1 cellular context compared by ENCODE assay signal in the genomic region with DNA sequence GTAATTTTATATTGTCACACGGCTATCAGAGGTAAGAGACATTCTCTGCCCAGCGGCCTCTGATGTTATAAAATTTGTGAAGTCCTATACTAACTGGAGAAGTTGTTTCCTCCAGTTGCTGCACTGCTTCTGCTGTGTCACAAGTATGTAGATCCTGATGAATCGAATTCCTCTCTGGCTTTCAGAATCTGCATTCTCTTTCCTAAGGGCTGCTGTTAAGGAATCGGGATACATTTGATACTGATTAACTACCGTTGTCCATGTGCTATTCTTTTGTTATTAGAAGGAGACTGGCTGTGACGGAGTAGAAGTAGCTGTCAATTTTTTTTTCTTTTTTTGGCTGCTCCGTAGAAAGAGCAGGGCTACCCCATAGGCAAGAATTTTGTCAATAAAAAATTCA.
TF ChIP-seq lines count a peak whose summit lies in the region.

No MANE protein-coding gene starts in this region.

TF ChIP-seq in GM23338, 12 proteins besides CTCF, POLR2A, EP300 and RAD21 (continued from another document):
- TF ChIP-seq ZNF462 (CRISPR knock-in tag; IDR thresholded peaks at IDR 0.05) (no peak), POLR2AphosphoS5 (IDR thresholded peaks at IDR 0.05; ENCODE audit: low read depth) (no peak), ZNF114 (CRISPR knock-in tag; IDR thresholded peaks at IDR 0.05) (no peak), CREB1 (CRISPR knock-in tag; IDR thresholded peaks at IDR 0.05; ENCODE audit: low read depth) (no peak), JUNB (IDR thresholded peaks at IDR 0.05; ENCODE audit: unreplicated experiment) (no peak), EZH2 (IDR thresholded peaks at IDR 0.05; ENCODE audit: low read depth, unreplicated experiment) (no peak), STAT1 (IDR thresholded peaks at IDR 0.05; ENCODE audit: unreplicated experiment) (no peak), REST (IDR thresholded peaks at IDR 0.05; ENCODE audit: unreplicated experiment) (no peak), NANOG (IDR thresholded peaks at IDR 0.05; ENCODE audit: borderline replicate concordance) (no peak), EZH2phosphoT487 (IDR thresholded peaks at IDR 0.05; ENCODE audit: unreplicated experiment) (no peak)
- TF ChIP-seq, protein P1, sequence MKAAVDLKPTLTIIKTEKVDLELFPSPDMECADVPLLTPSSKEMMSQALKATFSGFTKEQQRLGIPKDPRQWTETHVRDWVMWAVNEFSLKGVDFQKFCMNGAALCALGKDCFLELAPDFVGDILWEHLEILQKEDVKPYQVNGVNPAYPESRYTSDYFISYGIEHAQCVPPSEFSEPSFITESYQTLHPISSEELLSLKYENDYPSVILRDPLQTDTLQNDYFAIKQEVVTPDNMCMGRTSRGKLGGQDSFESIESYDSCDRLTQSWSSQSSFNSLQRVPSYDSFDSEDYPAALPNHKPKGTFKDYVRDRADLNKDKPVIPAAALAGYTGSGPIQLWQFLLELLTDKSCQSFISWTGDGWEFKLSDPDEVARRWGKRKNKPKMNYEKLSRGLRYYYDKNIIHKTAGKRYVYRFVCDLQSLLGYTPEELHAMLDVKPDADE (IDR thresholded peaks at IDR 0.05): no peak
